ENCODE assay signal across 12 cellular contexts in genomic region chr6:37017606-37018005, GRCh38. TPM values are rescaled to one million over a fixed set of nuclear protein-coding genes. Genes with fewer than 3 reads are reported as not detected.
DNase-seq lines count a peak whose midpoint lies in the region; ATAC-seq and TF ChIP-seq lines count a peak whose summit lies in the region.
"Had no signal": no experiment of that assay in that cellular context is flagged by ENCODE, and none has a peak within 500 bp of the region (broad histone marks: within the 10 kb centered on the region; RNA-seq: fewer than 3 reads in every experiment).

No MANE protein-coding gene starts in this region.

- H3K9me3 ChIP-seq in muscle layer of colon (ENCODE audit: low read length) (no peaks in the 10 kb centered on the region), vagina (no peaks in the 10 kb centered on the region)
- H3K9me3 ChIP-seq: left lung, tibial artery had no signal

- peak overlapping the region; percentile 6 for H3K4me3 Mint-ChIP-seq in natural killer cell treated with Interleukin-12 subunit alpha and Interleukin-12 subunit beta and Interleukin-15 and Interleukin-18, amount 100 ng/mL, for 72 hours
- H3K4me3 Mint-ChIP-seq in natural killer cell: no peak overlapping the region
- peak overlapping the region; percentile 26 for H3K4me3 Mint-ChIP-seq in activated CD8-positive, alpha-beta T cell treated with anti-CD3 and anti-CD28 coated beads for 36 hours
- H3K4me3 Mint-ChIP-seq: activated naive CD8-positive, alpha-beta T cell treated with anti-CD3 and anti-CD28 coated beads for 36 hours had no signal

- H3K27ac Mint-ChIP-seq in natural killer cell treated with Interleukin-12 subunit alpha and Interleukin-12 subunit beta and Interleukin-15 and Interleukin-18, amount 100 ng/mL, for 72 hours: peak overlapping the region; percentile 88 to 94
- peak overlapping the region in 1 of 2 donors; percentile 64 for H3K27ac Mint-ChIP-seq in natural killer cell
- peak overlapping the region; percentile 40 for H3K27ac Mint-ChIP-seq in activated CD8-positive, alpha-beta T cell treated with anti-CD3 and anti-CD28 coated beads for 36 hours
- H3K27ac Mint-ChIP-seq: activated naive CD8-positive, alpha-beta T cell treated with anti-CD3 and anti-CD28 coated beads for 36 hours had no signal

- H3K4me3 ChIP-seq in muscle layer of colon (ENCODE audit: low read depth in 1 of 2, low read length in 2 of 2) (no peak overlapping the region), vagina (no peak overlapping the region), foreskin fibroblast (ENCODE audit: low read depth in 1 of 2, low read length in 2 of 2) (no peak overlapping the region)
- H3K4me3 ChIP-seq: left lung, tibial artery had no signal

- no peak overlapping the region for H3K9ac ChIP-seq in muscle layer of colon (ENCODE audit: low read length)

- H3K27me3 ChIP-seq in muscle layer of colon (ENCODE audit: control insufficient read depth in 1 of 2, insufficient read depth in 2 of 2, low read length in 2 of 2) (no peaks in the 10 kb centered on the region), vagina (no peaks in the 10 kb centered on the region)
- H3K27me3 ChIP-seq: left lung, tibial artery had no signal

- peak overlapping the region; percentile 71 for H3K27ac ChIP-seq in muscle layer of colon (ENCODE audit: low read depth, low read length)
- peak overlapping the region; percentile 52 for H3K27ac ChIP-seq in vagina

- intact Hi-C loops in natural killer cell (cut with micrococcal nuclease) (loop anchor here (1.0 to 2.0 kb wide), 7 partner anchors 31 to 297 kb away; partner anchors contain the start of genes C6orf89 and MTCH1), vagina (cut with DNase I) (loop anchor here (2.0 kb wide), 1 partner anchor 133 kb away; the partner anchor contains the start of gene C6orf89)
- intact Hi-C loops in activated CD8-positive, alpha-beta T cell treated with anti-CD3 and anti-CD28 coated beads for 36 hours (cut with micrococcal nuclease): loop anchor here (1.0 to 5.0 kb wide), 4 partner anchors 130 to 251 kb away; partner anchors contain the start of gene C6orf89

- no peak for DNase-seq in natural killer cell treated with Interleukin-12 subunit alpha and Interleukin-12 subunit beta and Interleukin-15 and Interleukin-18, amount 100 ng/mL, for 72 hours (ENCODE audit: low spot score)
- no peak for DNase-seq in natural killer cell
- DNase-seq in activated CD8-positive, alpha-beta T cell treated with anti-CD3 and anti-CD28 coated beads for 36 hours: no peak
- DNase-seq in vagina (ENCODE audit: extremely low spot score in 2 of 2): no peak
- DNase-seq in NCI-H1092 (lab: John Stamatoyannopoulos, UW): no peak
- DNase-seq in foreskin fibroblast: no peak
- no peak for DNase-seq in middle frontal gyrus (ENCODE audit: extremely low spot score, low spot score)

- no peaks in the 10 kb centered on the region for H3K9me3 Mint-ChIP-seq in natural killer cell treated with Interleukin-12 subunit alpha and Interleukin-12 subunit beta and Interleukin-15 and Interleukin-18, amount 100 ng/mL, for 72 hours
- H3K9me3 Mint-ChIP-seq in natural killer cell: no peaks in the 10 kb centered on the region
- H3K9me3 Mint-ChIP-seq in activated CD8-positive, alpha-beta T cell treated with anti-CD3 and anti-CD28 coated beads for 36 hours: no peaks in the 10 kb centered on the region
- H3K9me3 Mint-ChIP-seq: activated naive CD8-positive, alpha-beta T cell treated with anti-CD3 and anti-CD28 coated beads for 36 hours had no signal

- no peaks in the 10 kb centered on the region for H3K36me3 Mint-ChIP-seq in natural killer cell treated with Interleukin-12 subunit alpha and Interleukin-12 subunit beta and Interleukin-15 and Interleukin-18, amount 100 ng/mL, for 72 hours
- no peaks in the 10 kb centered on the region for H3K36me3 Mint-ChIP-seq in natural killer cell
- H3K36me3 Mint-ChIP-seq in activated CD8-positive, alpha-beta T cell treated with anti-CD3 and anti-CD28 coated beads for 36 hours (ENCODE audit: low read depth): no peaks in the 10 kb centered on the region
- H3K36me3 Mint-ChIP-seq: activated naive CD8-positive, alpha-beta T cell treated with anti-CD3 and anti-CD28 coated beads for 36 hours had no signal

- no peaks in the 10 kb centered on the region for H3K27me3 Mint-ChIP-seq in natural killer cell treated with Interleukin-12 subunit alpha and Interleukin-12 subunit beta and Interleukin-15 and Interleukin-18, amount 100 ng/mL, for 72 hours
- no peaks in the 10 kb centered on the region for H3K27me3 Mint-ChIP-seq in natural killer cell (ENCODE audit: low read depth in 2 of 2)
- no peaks in the 10 kb centered on the region for H3K27me3 Mint-ChIP-seq in activated CD8-positive, alpha-beta T cell treated with anti-CD3 and anti-CD28 coated beads for 36 hours
- H3K27me3 Mint-ChIP-seq: activated naive CD8-positive, alpha-beta T cell treated with anti-CD3 and anti-CD28 coated beads for 36 hours had no signal

- peaks cover 16% of the 10 kb centered on the region for H3K4me1 ChIP-seq in muscle layer of colon (ENCODE audit: insufficient read depth, low read length)
- H3K4me1 ChIP-seq in vagina: peaks cover 22% of the 10 kb centered on the region

- TF ChIP-seq POLR2A in vagina (IDR thresholded peaks at IDR 0.05): no peak

- no peaks in the 10 kb centered on the region for H3K36me3 ChIP-seq in muscle layer of colon (ENCODE audit: insufficient read depth, low read length)
- H3K36me3 ChIP-seq in vagina: no peaks in the 10 kb centered on the region
- H3K36me3 ChIP-seq: tibial artery had no signal

- no peak for TF ChIP-seq CTCF in natural killer cell (IDR thresholded peaks at IDR 0.05)
- no peak for TF ChIP-seq CTCF in activated CD8-positive, alpha-beta T cell treated with anti-CD3 and anti-CD28 coated beads for 36 hours (IDR thresholded peaks at IDR 0.05)
- TF ChIP-seq CTCF in vagina (IDR thresholded peaks at IDR 0.05): no peak
- no peak for TF ChIP-seq CTCF in foreskin fibroblast (IDR thresholded peaks at IDR 0.05; ENCODE audit: low read depth, low read length)

- CTCF ChIA-PET in activated CD8-positive, alpha-beta T cell treated with anti-CD3 and anti-CD28 coated beads for 36 hours (lab: Charles Lee): interaction anchor here (0.6 to 19.5 kb wide), 86 partner anchors 9 to 499 kb away, joined by 3 to 784 read pairs (median 4); partner anchors contain the start of genes C6orf89, FGD2, MTCH1 and PIM1

- ATAC-seq in natural killer cell treated with Interleukin-12 subunit alpha and Interleukin-12 subunit beta and Interleukin-15 and Interleukin-18, amount 100 ng/mL, for 72 hours: no peak
- ATAC-seq in natural killer cell: no peak
- ATAC-seq in activated CD8-positive, alpha-beta T cell treated with anti-CD3 and anti-CD28 coated beads for 36 hours: no peak

- POLR2A ChIA-PET in activated CD8-positive, alpha-beta T cell treated with anti-CD3 and anti-CD28 coated beads for 36 hours (lab: Charles Lee): interaction anchor here (1.0 to 9.0 kb wide), 14 partner anchors 12 to 252 kb away, joined by 3 to 124 read pairs (median 6); partner anchors contain the start of genes C6orf89, FGD2, MTCH1 and PIM1

- peaks cover 39 to 44% of the 10 kb centered on the region in 2 donors for H3K4me1 Mint-ChIP-seq in natural killer cell treated with Interleukin-12 subunit alpha and Interleukin-12 subunit beta and Interleukin-15 and Interleukin-18, amount 100 ng/mL, for 72 hours (ENCODE audit: low read depth in 2 of 2)
- H3K4me1 Mint-ChIP-seq in natural killer cell: peaks cover 25 to 37% of the 10 kb centered on the region in 2 donors
- peaks cover 31% of the 10 kb centered on the region for H3K4me1 Mint-ChIP-seq in activated CD8-positive, alpha-beta T cell treated with anti-CD3 and anti-CD28 coated beads for 36 hours (ENCODE audit: low read depth)

RNA-seq across cellular contexts. Expression of gene FGD2, which starts 12.2 kb away (rescaled TPM):
- 1 to 10 TPM; 9.1 to 9.3 TPM for total RNA-seq in natural killer cell treated with Interleukin-12 subunit alpha and Interleukin-12 subunit beta and Interleukin-15 and Interleukin-18, amount 100 ng/mL, for 72 hours
- 10 to 100 TPM in 2 of 3 donors, 1 to 10 TPM in 1; 6.3 to 22.3 (median 14.1) TPM for total RNA-seq in natural killer cell
- total RNA-seq in activated CD8-positive, alpha-beta T cell treated with anti-CD3 and anti-CD28 coated beads for 36 hours: 1 to 10 TPM; 1.4 to 1.6 TPM
- total RNA-seq in vagina: 20.4 TPM
- total RNA-seq: epithelial cell of proximal tubule had no signal

RNA-seq across cellular contexts. Expression of gene MTCH1, which starts 31.6 kb away (rescaled TPM):
- 100 to 1,000 TPM; 118 to 183 TPM for total RNA-seq in natural killer cell treated with Interleukin-12 subunit alpha and Interleukin-12 subunit beta and Interleukin-15 and Interleukin-18, amount 100 ng/mL, for 72 hours
- 100 to 1,000 TPM; 158 to 180 (median 162) TPM for total RNA-seq in natural killer cell
- total RNA-seq in activated CD8-positive, alpha-beta T cell treated with anti-CD3 and anti-CD28 coated beads for 36 hours: 100 to 1,000 TPM in 1 of 2 experiments, 10 to 100 TPM in 1; 96.5 to 100 TPM
- 233 TPM for total RNA-seq in vagina
